20 cellular contexts compared by ENCODE assay signal in genomic region chr7:94043299-94043698, GRCh38. TPM values are rescaled to one million over a fixed set of nuclear protein-coding genes. Genes with fewer than 3 reads are reported as not detected.
DNase-seq lines count a peak whose midpoint lies in the region; ATAC-seq and TF ChIP-seq lines count a peak whose summit lies in the region.
"Had no signal": no experiment of that assay in that cellular context is flagged by ENCODE, and none has a peak within 500 bp of the region (broad histone marks: within the 10 kb centered on the region; RNA-seq: fewer than 3 reads in every experiment).

No MANE protein-coding gene starts in this region.

- peak overlapping the region; percentile 17; the same call in 1 of the 2 replicates for H3K27ac Mint-ChIP-seq in HFFc6
- H3K27ac Mint-ChIP-seq in activated CD8-positive, alpha-beta memory T cell treated with anti-CD3 and anti-CD28 coated beads, Interleukin-2, amount 10 ng/mL, durations not matched to agents 7 days and 5 days = no peak overlapping the region
- H3K27ac Mint-ChIP-seq: activated T-helper 1 cell treated with anti-CD3 and anti-CD28 coated beads, Interleukin-12 subunit alpha, Interleukin-12 subunit beta, Interleukin-2, Interleukin-4 antibody, amounts not matched to agents 30 ng/mL and 10 ng/mL and 1 ng/mL, durations not matched to agents 14 hours and 24 hours and 36 hours; dendritic cell treated with granulocyte-macrophage colony-stimulating factor and Interleukin-4, amounts not matched to agents 40 ng/mL and 50 ng/mL, for 4 days had no signal

- peaks cover 10% of the 10 kb centered on the region; the same call in 1 of the 2 replicates for H3K27me3 ChIP-seq in ACC112 (ENCODE audit: insufficient read depth, low read length)
- H3K27me3 ChIP-seq in upper lobe of left lung = no peaks in the 10 kb centered on the region
- H3K27me3 ChIP-seq: SJSA1, vagina had no signal

- no peaks in the 10 kb centered on the region for H3K79me2 ChIP-seq in ACC112 (ENCODE audit: control insufficient read depth, insufficient read depth, low read length, unreplicated experiment)

- CTCF ChIA-PET in activated CD8-positive, alpha-beta memory T cell treated with anti-CD3 and anti-CD28 coated beads, Interleukin-2, amount 10 ng/mL, durations not matched to agents 7 days and 5 days (lab: Charles Lee) = no interaction called here

- ATAC-seq in activated CD8-positive, alpha-beta memory T cell treated with anti-CD3 and anti-CD28 coated beads, Interleukin-2, amount 10 ng/mL, durations not matched to agents 7 days and 5 days = no peak
- no peak for ATAC-seq in GM18505 (IDR thresholded peaks at IDR 0.05; ENCODE audit: unreplicated experiment)
- no peak for ATAC-seq in upper lobe of left lung (ENCODE audit: low FRiP score in 2 of 2)

- H3K27me3 Mint-ChIP-seq in HFFc6 (ENCODE audit: insufficient read depth) = peaks cover 4% of the 10 kb centered on the region
- peaks cover 46% of the 10 kb centered on the region for H3K27me3 Mint-ChIP-seq in activated CD8-positive, alpha-beta memory T cell treated with anti-CD3 and anti-CD28 coated beads, Interleukin-2, amount 10 ng/mL, durations not matched to agents 7 days and 5 days

- peak overlapping the region; percentile 4; the same call in 1 of the 2 replicates for H3K27ac ChIP-seq in ACC112 (ENCODE audit: low read depth, low read length)
- no peak overlapping the region for H3K27ac ChIP-seq in upper lobe of left lung
- H3K27ac ChIP-seq: SJSA1, vagina had no signal

- no peak overlapping the region for H3K4me3 ChIP-seq in ACC112 (ENCODE audit: low read depth, low read length)
- H3K4me3 ChIP-seq in fibroblast of the aortic adventitia (ENCODE audit: low read depth, low read length) = no peak overlapping the region
- H3K4me3 ChIP-seq in upper lobe of left lung = no peak overlapping the region
- H3K4me3 ChIP-seq: SJSA1, vagina had no signal

- TF ChIP-seq CTCF in HFFc6 (IDR thresholded peaks at IDR 0.05) (no peak), fibroblast of the aortic adventitia (IDR thresholded peaks at IDR 0.05; ENCODE audit: insufficient read depth, low read length) (no peak), upper lobe of left lung (IDR thresholded peaks at IDR 0.05) (no peak)

- TF ChIP-seq POLR2A in GM18505 (IDR thresholded peaks at IDR 0.05; ENCODE audit: borderline replicate concordance, extremely low read depth, insufficient read depth, insufficient read length) (no peak), upper lobe of left lung (IDR thresholded peaks at IDR 0.05) (no peak)

- no peaks in the 10 kb centered on the region for H3K9me3 ChIP-seq in upper lobe of left lung
- H3K9me3 ChIP-seq: Caco-2, SJSA1, vagina had no signal

- no peak overlapping the region for H3K4me3 Mint-ChIP-seq in HFFc6
- H3K4me3 Mint-ChIP-seq in activated CD8-positive, alpha-beta memory T cell treated with anti-CD3 and anti-CD28 coated beads, Interleukin-2, amount 10 ng/mL, durations not matched to agents 7 days and 5 days = no peak overlapping the region
- H3K4me3 Mint-ChIP-seq: activated T-helper 1 cell treated with anti-CD3 and anti-CD28 coated beads, Interleukin-12 subunit alpha, Interleukin-12 subunit beta, Interleukin-2, Interleukin-4 antibody, amounts not matched to agents 30 ng/mL and 10 ng/mL and 1 ng/mL, durations not matched to agents 14 hours and 24 hours and 36 hours; dendritic cell treated with granulocyte-macrophage colony-stimulating factor and Interleukin-4, amounts not matched to agents 40 ng/mL and 50 ng/mL, for 4 days had no signal

- DNase-seq in HFFc6 (peak; percentile 74), RKO (ENCODE audit: low spot score) (peak; percentile 67), fibroblast of the aortic adventitia (ENCODE audit: low read depth) (peak; percentile 69), NAMALWA (ENCODE audit: low spot score) (no peak), upper lobe of left lung (no peak)
- no peak for DNase-seq in activated CD8-positive, alpha-beta memory T cell treated with anti-CD3 and anti-CD28 coated beads, Interleukin-2, amount 10 ng/mL, durations not matched to agents 7 days and 5 days
- DNase-seq: ACHN; activated CD4-positive, alpha-beta T cell treated with anti-CD3 and anti-CD28 coated beads, Interleukin-2, amount 50 U/mL, for 4 hours; Caco-2; GOT3; islet precursor cell; midbrain; NCI-H2107; stimulated activated naive CD4-positive, alpha-beta T cell had no signal

- no peak overlapping the region for H2AFZ ChIP-seq in ACC112 (ENCODE audit: low read length, unreplicated experiment)

- H3K4me1 ChIP-seq in ACC112 (ENCODE audit: control insufficient read depth, insufficient read depth, low read length, unreplicated experiment) = peaks cover 24% of the 10 kb centered on the region
- H3K4me1 ChIP-seq in upper lobe of left lung = no peaks in the 10 kb centered on the region
- H3K4me1 ChIP-seq: Caco-2, SJSA1, vagina had no signal

- H3K4me1 Mint-ChIP-seq in HFFc6 (ENCODE audit: low read depth) = peaks cover 43% of the 10 kb centered on the region
- H3K4me1 Mint-ChIP-seq in activated CD8-positive, alpha-beta memory T cell treated with anti-CD3 and anti-CD28 coated beads, Interleukin-2, amount 10 ng/mL, durations not matched to agents 7 days and 5 days = no peaks in the 10 kb centered on the region

- no peaks in the 10 kb centered on the region for H3K9me3 Mint-ChIP-seq in HFFc6
- no peaks in the 10 kb centered on the region for H3K9me3 Mint-ChIP-seq in activated CD8-positive, alpha-beta memory T cell treated with anti-CD3 and anti-CD28 coated beads, Interleukin-2, amount 10 ng/mL, durations not matched to agents 7 days and 5 days (ENCODE audit: low read depth)
- H3K9me3 Mint-ChIP-seq: activated T-helper 1 cell treated with anti-CD3 and anti-CD28 coated beads, Interleukin-12 subunit alpha, Interleukin-12 subunit beta, Interleukin-2, Interleukin-4 antibody, amounts not matched to agents 30 ng/mL and 10 ng/mL and 1 ng/mL, durations not matched to agents 14 hours and 24 hours and 36 hours had no signal

- H3K36me3 ChIP-seq in ACC112 (ENCODE audit: insufficient read depth, low read length) (no peaks in the 10 kb centered on the region), upper lobe of left lung (no peaks in the 10 kb centered on the region)
- H3K36me3 ChIP-seq: SJSA1, vagina had no signal

- TF ChIP-seq EP300 in upper lobe of left lung (IDR thresholded peaks at IDR 0.05) = no peak

- H3K36me3 Mint-ChIP-seq in HFFc6 (ENCODE audit: low read depth) = no peaks in the 10 kb centered on the region
- no peaks in the 10 kb centered on the region for H3K36me3 Mint-ChIP-seq in activated CD8-positive, alpha-beta memory T cell treated with anti-CD3 and anti-CD28 coated beads, Interleukin-2, amount 10 ng/mL, durations not matched to agents 7 days and 5 days

- 55 to 72% methylated on average over 1 of the region's 1 CpG for WGBS in upper lobe of left lung, 2 donors

RNA-seq across cellular contexts. Expression of gene BET1, which starts 39.1 kb away (rescaled TPM):
- 10 to 100 TPM; 26.4 to 36.5 (median 30.5) TPM for total RNA-seq in HFFc6 (2021; fragmentation: NEBNext Ultra II Directional; extraction: Animal tissue kit (Norgen Biotek cat#: 25700))
- 48.3 and 60.8 TPM in 2 replicates for total RNA-seq in fibroblast of the aortic adventitia (ENCODE audit: low replicate concordance)
- total RNA-seq in activated CD8-positive, alpha-beta memory T cell treated with anti-CD3 and anti-CD28 coated beads, Interleukin-2, amount 10 ng/mL, durations not matched to agents 7 days and 5 days = 10 to 100 TPM; 13.6 to 17.4 TPM
- 10 to 100 TPM; 11.7 to 39.2 (median 21.1) TPM for total RNA-seq in upper lobe of left lung

Comparison
In these comparisons a context has a peak if more than half of its experiments do, and no peak if none do; other contexts are left out.
1. DNase-seq: peak in HFFc6 (single experiment), RKO (single experiment) and fibroblast of the aortic adventitia (single experiment); none in NAMALWA (single experiment), activated CD8-positive, alpha-beta memory T cell treated with anti-CD3 and anti-CD28 coated beads, Interleukin-2, amount 10 ng/mL, durations not matched to agents 7 days and 5 days (single experiment) and upper lobe of left lung (0 of 2).